Comparison of ENCODE assay signal across 11 cellular contexts in the genomic region with DNA sequence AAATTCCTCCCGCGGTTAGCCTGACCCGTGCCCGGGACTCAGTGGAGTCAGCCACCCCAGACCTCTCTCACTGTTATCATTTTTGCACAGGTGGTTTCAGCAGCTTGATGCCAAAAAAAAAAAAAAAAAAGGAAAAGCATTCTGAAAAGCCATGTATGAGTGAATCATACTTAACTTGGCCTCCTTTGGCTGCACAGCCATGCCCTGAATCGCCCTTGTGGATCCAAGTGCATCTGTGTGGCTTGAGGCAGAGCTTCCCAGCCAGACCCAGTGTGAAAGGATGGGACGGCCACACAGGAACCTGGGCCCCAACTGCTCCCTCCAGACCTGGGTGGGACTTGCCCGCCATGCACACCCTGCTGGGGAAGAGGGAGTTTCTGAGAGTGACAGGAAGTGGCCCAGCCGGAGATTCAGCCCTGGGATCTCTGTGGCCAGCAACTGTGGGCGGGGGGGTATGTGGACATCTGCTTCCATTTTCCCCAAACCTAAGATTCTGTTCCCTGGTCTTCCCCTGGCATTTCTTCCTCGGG. TPM values are rescaled to one million over a fixed set of nuclear protein-coding genes. Genes with fewer than 3 reads are reported as not detected.
A peak's percentile ranks its signal among the peaks of the same experiment; 100 is the strongest.
DNase-seq lines count a peak whose midpoint lies in the region; ATAC-seq and TF ChIP-seq lines count a peak whose summit lies in the region.
"Had no signal": no experiment of that assay in that cellular context is flagged by ENCODE, and none has a peak within 500 bp of the region (broad histone marks: within the 10 kb centered on the region; RNA-seq: fewer than 3 reads in every experiment).

No MANE protein-coding gene starts in this region.

- peak overlapping the region; percentile 65 for H3K27ac ChIP-seq in subcutaneous abdominal adipose tissue (ENCODE audit: low read depth, low read length)

- TF ChIP-seq CTCF in foreskin fibroblast (IDR thresholded peaks at IDR 0.05; ENCODE audit: low read depth, low read length), result no peak

- no peaks in the 10 kb centered on the region for H3K9me3 ChIP-seq in subcutaneous abdominal adipose tissue (ENCODE audit: control insufficient read depth in 5 of 5, low read length in 5 of 5)
- H3K9me3 ChIP-seq: BE2C had no signal

- no peak overlapping the region for H3K4me3 Mint-ChIP-seq in activated CD8-positive, alpha-beta memory T cell treated with anti-CD3 and anti-CD28 coated beads, Interleukin-2, amount 10 ng/mL, durations not matched to agents 7 days and 5 days

- H3K27me3 ChIP-seq in subcutaneous abdominal adipose tissue (ENCODE audit: control insufficient read depth in 5 of 5, insufficient read depth in 4 of 5, low read length in 5 of 5), result peaks cover 0 to 4% (median 0%) of the 10 kb centered on the region in 5 donors
- H3K27me3 ChIP-seq: BE2C had no signal

- peaks cover 23% of the 10 kb centered on the region for H3K4me1 Mint-ChIP-seq in activated CD8-positive, alpha-beta memory T cell treated with anti-CD3 and anti-CD28 coated beads, Interleukin-2, amount 10 ng/mL, durations not matched to agents 7 days and 5 days

- no peak for DNase-seq in activated CD8-positive, alpha-beta memory T cell treated with anti-CD3 and anti-CD28 coated beads, Interleukin-2, amount 10 ng/mL, durations not matched to agents 7 days and 5 days
- DNase-seq in activated CD8-positive, alpha-beta memory T cell treated with anti-CD3 and anti-CD28 coated beads for 24 hours, result no peak
- DNase-seq in foreskin fibroblast (peak; percentile 53 to 74), HT-29 (ENCODE audit: low spot score) (no peak), germinal center (ENCODE audit: low spot score) (no peak)
- DNase-seq: NCI-H1930; stimulated activated CD4-positive, alpha-beta T cell treated with anti-CD3 and anti-CD28 coated beads, Interleukin-1b, Interleukin-23, amount 100 ng/mL, for 48 hours had no signal

- peaks cover 23% of the 10 kb centered on the region for H3K36me3 Mint-ChIP-seq in activated CD8-positive, alpha-beta memory T cell treated with anti-CD3 and anti-CD28 coated beads, Interleukin-2, amount 10 ng/mL, durations not matched to agents 7 days and 5 days

- ATAC-seq in activated CD8-positive, alpha-beta memory T cell treated with anti-CD3 and anti-CD28 coated beads, Interleukin-2, amount 10 ng/mL, durations not matched to agents 7 days and 5 days, result no peak
- peak; percentile 73 for ATAC-seq in SK-N-SH treated with all-trans-retinoic acid at 6 μM for 48 hours
- no peak for ATAC-seq in GM18870 (IDR thresholded peaks at IDR 0.05; ENCODE audit: unreplicated experiment)

- H3K4me1 ChIP-seq in subcutaneous abdominal adipose tissue (ENCODE audit: control insufficient read depth in 5 of 5, insufficient read depth in 5 of 5, low read length in 5 of 5), result peaks cover 11 to 31% (median 25%) of the 10 kb centered on the region in 5 donors

- no peak overlapping the region for H3K4me3 ChIP-seq in foreskin fibroblast (ENCODE audit: low read depth in 1 of 2, low read length in 2 of 2)
- no peak overlapping the region for H3K4me3 ChIP-seq in subcutaneous abdominal adipose tissue (ENCODE audit: low read depth in 1 of 5, low read length in 5 of 5)

- H3K36me3 ChIP-seq in subcutaneous abdominal adipose tissue (ENCODE audit: control insufficient read depth in 5 of 5, insufficient read depth in 5 of 5, low read length in 5 of 5), result peaks cover 0 to 16% (median 10%) of the 10 kb centered on the region in 5 donors

- H3K9me3 Mint-ChIP-seq in activated CD8-positive, alpha-beta memory T cell treated with anti-CD3 and anti-CD28 coated beads, Interleukin-2, amount 10 ng/mL, durations not matched to agents 7 days and 5 days (ENCODE audit: low read depth), result no peaks in the 10 kb centered on the region

- peak overlapping the region; percentile 40 for H3K27ac Mint-ChIP-seq in activated CD8-positive, alpha-beta memory T cell treated with anti-CD3 and anti-CD28 coated beads, Interleukin-2, amount 10 ng/mL, durations not matched to agents 7 days and 5 days

- CTCF ChIA-PET in activated CD8-positive, alpha-beta memory T cell treated with anti-CD3 and anti-CD28 coated beads, Interleukin-2, amount 10 ng/mL, durations not matched to agents 7 days and 5 days (lab: Charles Lee), result no interaction called here

- peak overlapping the region in 1 of 5 donors; percentile 16 for H3K9ac ChIP-seq in subcutaneous abdominal adipose tissue (ENCODE audit: low read length in 5 of 5)

- no peaks in the 10 kb centered on the region for H3K27me3 Mint-ChIP-seq in activated CD8-positive, alpha-beta memory T cell treated with anti-CD3 and anti-CD28 coated beads, Interleukin-2, amount 10 ng/mL, durations not matched to agents 7 days and 5 days

TF ChIP-seq in SK-N-SH treated with all-trans-retinoic acid at 6 μM for 48 hours, 23 proteins besides CTCF, POLR2A, EP300 and RAD21 (continues in another document):
- TF ChIP-seq, protein P1, sequence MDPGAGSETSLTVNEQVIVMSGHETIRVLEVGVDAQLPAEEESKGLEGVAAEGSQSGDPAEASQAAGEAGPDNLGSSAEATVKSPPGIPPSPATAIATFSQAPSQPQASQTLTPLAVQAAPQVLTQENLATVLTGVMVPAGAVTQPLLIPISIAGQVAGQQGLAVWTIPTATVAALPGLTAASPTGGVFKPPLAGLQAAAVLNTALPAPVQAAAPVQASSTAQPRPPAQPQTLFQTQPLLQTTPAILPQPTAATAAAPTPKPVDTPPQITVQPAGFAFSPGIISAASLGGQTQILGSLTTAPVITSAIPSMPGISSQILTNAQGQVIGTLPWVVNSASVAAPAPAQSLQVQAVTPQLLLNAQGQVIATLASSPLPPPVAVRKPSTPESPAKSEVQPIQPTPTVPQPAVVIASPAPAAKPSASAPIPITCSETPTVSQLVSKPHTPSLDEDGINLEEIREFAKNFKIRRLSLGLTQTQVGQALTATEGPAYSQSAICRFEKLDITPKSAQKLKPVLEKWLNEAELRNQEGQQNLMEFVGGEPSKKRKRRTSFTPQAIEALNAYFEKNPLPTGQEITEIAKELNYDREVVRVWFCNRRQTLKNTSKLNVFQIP (CRISPR knock-in tag; IDR thresholded peaks at IDR 0.05; ENCODE audit: borderline replicate concordance, low read depth), result no peak
- TF ChIP-seq ESRRG (CRISPR knock-in tag; IDR thresholded peaks at IDR 0.05) (no peak), ZNF8 (CRISPR knock-in tag; IDR thresholded peaks at IDR 0.05) (no peak), BACH2 (CRISPR knock-in tag; IDR thresholded peaks at IDR 0.05; ENCODE audit: borderline replicate concordance) (no peak), ISL1 (CRISPR knock-in tag; IDR thresholded peaks at IDR 0.05) (no peak), SNAI2 (CRISPR knock-in tag; IDR thresholded peaks at IDR 0.05) (no peak), TCF4 (CRISPR knock-in tag; IDR thresholded peaks at IDR 0.05; ENCODE audit: borderline replicate concordance) (no peak), ZNF70 (CRISPR knock-in tag; IDR thresholded peaks at IDR 0.05) (no peak), ZFP3 (CRISPR knock-in tag; IDR thresholded peaks at IDR 0.05) (no peak), ARNTL (CRISPR knock-in tag; IDR thresholded peaks at IDR 0.05; ENCODE audit: borderline replicate concordance, low read depth) (no peak)
- TF ChIP-seq, protein P2, sequence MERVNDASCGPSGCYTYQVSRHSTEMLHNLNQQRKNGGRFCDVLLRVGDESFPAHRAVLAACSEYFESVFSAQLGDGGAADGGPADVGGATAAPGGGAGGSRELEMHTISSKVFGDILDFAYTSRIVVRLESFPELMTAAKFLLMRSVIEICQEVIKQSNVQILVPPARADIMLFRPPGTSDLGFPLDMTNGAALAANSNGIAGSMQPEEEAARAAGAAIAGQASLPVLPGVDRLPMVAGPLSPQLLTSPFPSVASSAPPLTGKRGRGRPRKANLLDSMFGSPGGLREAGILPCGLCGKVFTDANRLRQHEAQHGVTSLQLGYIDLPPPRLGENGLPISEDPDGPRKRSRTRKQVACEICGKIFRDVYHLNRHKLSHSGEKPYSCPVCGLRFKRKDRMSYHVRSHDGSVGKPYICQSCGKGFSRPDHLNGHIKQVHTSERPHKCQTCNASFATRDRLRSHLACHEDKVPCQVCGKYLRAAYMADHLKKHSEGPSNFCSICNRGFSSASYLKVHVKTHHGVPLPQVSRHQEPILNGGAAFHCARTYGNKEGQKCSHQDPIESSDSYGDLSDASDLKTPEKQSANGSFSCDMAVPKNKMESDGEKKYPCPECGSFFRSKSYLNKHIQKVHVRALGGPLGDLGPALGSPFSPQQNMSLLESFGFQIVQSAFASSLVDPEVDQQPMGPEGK (CRISPR knock-in tag; IDR thresholded peaks at IDR 0.05; ENCODE audit: borderline replicate concordance), result no peak
- TF ChIP-seq, protein P3, sequence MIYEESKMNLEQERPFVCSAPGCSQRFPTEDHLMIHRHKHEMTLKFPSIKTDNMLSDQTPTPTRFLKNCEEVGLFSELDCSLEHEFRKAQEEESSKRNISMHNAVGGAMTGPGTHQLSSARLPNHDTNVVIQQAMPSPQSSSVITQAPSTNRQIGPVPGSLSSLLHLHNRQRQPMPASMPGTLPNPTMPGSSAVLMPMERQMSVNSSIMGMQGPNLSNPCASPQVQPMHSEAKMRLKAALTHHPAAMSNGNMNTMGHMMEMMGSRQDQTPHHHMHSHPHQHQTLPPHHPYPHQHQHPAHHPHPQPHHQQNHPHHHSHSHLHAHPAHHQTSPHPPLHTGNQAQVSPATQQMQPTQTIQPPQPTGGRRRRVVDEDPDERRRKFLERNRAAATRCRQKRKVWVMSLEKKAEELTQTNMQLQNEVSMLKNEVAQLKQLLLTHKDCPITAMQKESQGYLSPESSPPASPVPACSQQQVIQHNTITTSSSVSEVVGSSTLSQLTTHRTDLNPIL (CRISPR knock-in tag; IDR thresholded peaks at IDR 0.05; ENCODE audit: low read depth), result no peak

RNA-seq across cellular contexts. Expression of a gene that starts 8.6 kb away (rescaled TPM):
- 1 to 10 TPM; 6.9 to 9.1 TPM for total RNA-seq in activated CD8-positive, alpha-beta memory T cell treated with anti-CD3 and anti-CD28 coated beads, Interleukin-2, amount 10 ng/mL, durations not matched to agents 7 days and 5 days
- 9.4 and 10.5 TPM in 2 replicates for total RNA-seq in HT-29 (2014; rRNA removed; shearing (Covaris generic))

RNA-seq across cellular contexts. Expression of a gene that starts 9.3 kb away (rescaled TPM):
- 100 to 1,000 TPM; 134 to 139 TPM for total RNA-seq in activated CD8-positive, alpha-beta memory T cell treated with anti-CD3 and anti-CD28 coated beads, Interleukin-2, amount 10 ng/mL, durations not matched to agents 7 days and 5 days
- 75.9 and 115 TPM in 2 replicates for total RNA-seq in HT-29 (2014; rRNA removed; shearing (Covaris generic))

RNA-seq across cellular contexts. Expression of a gene that starts 29.0 kb away (rescaled TPM):
- 10 to 100 TPM; 48.4 to 82.1 TPM for total RNA-seq in activated CD8-positive, alpha-beta memory T cell treated with anti-CD3 and anti-CD28 coated beads, Interleukin-2, amount 10 ng/mL, durations not matched to agents 7 days and 5 days
- 14.7 and 17.2 TPM in 2 replicates for total RNA-seq in HT-29 (2014; rRNA removed; shearing (Covaris generic))

RNA-seq across cellular contexts. Expression of a gene that starts 29.2 kb away (rescaled TPM):
- 100 to 1,000 TPM in 1 of 2 experiments, 10 to 100 TPM in 1; 89.7 to 104 TPM for total RNA-seq in activated CD8-positive, alpha-beta memory T cell treated with anti-CD3 and anti-CD28 coated beads, Interleukin-2, amount 10 ng/mL, durations not matched to agents 7 days and 5 days
- total RNA-seq in HT-29 (2014; rRNA removed; shearing (Covaris generic)), result 33.9 and 51.3 TPM in 2 replicates

Comparison
In these comparisons a context has a peak if more than half of its experiments do, and no peak if none do; other contexts are left out.
1. DNase-seq: peak in foreskin fibroblast (2 of 2); none in activated CD8-positive, alpha-beta memory T cell treated with anti-CD3 and anti-CD28 coated beads, Interleukin-2, amount 10 ng/mL, durations not matched to agents 7 days and 5 days (single experiment), activated CD8-positive, alpha-beta memory T cell treated with anti-CD3 and anti-CD28 coated beads for 24 hours (single experiment), HT-29 (single experiment) and germinal center (single experiment).